In the genomic region with DNA sequence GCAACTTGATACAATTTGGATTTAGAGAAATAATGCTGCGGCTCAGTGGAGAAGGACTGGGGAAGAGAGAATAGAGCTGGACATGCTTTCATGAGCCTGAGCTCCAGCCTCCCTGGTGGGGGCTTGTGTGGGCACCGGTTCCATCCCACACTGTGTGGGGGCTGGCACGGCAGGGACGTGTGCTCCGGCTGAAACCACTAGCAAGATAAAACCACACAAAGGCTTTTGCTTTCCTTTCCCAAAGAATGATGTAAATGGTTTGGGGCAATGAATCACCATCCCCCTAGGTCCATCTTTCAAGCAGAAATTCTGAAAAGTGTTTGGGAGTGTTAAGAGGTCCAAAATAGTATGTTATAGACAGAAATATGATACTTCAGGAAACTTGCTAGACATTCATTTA, we compare ENCODE assay signal across 16 cellular contexts.
DNase-seq lines count a peak whose midpoint lies in the region; ATAC-seq and TF ChIP-seq lines count a peak whose summit lies in the region.
"Had no signal": no experiment of that assay in that cellular context is flagged by ENCODE, and none has a peak within 500 bp of the region (broad histone marks: within the 10 kb centered on the region; RNA-seq: fewer than 3 reads in every experiment).

No MANE protein-coding gene starts in this region.

- no peak overlapping the region for H3K23ac ChIP-seq in H9 (ENCODE audit: insufficient read length, low read depth, low read length)

- H4K8ac ChIP-seq in H9 (replicated peaks; ENCODE audit: insufficient read length, low read depth, low read length), result no peak overlapping the region

- TF ChIP-seq CTCF in H9 (conservative IDR thresholded peaks at IDR 0.05), result no peak

- no peak overlapping the region for H4K91ac ChIP-seq in H9 (ENCODE audit: insufficient read length, low read depth, low read length)

- H3K9ac ChIP-seq in H9 (ENCODE audit: extremely low read depth, insufficient read length, low read length), result no peak overlapping the region

- H3K4me1 Mint-ChIP-seq in H9, result peaks cover 2 to 9% of the 10 kb centered on the region in 2 experiments; a peak in 2 of 4 replicates

- H3K79me1 ChIP-seq in H9 (ENCODE audit: insufficient read depth, low read depth, low read length, poor library complexity, severe bottlenecking), result no peaks in the 10 kb centered on the region

- DNase-seq in H9, result no peak
- DNase-seq in astrocyte of the hippocampus (ENCODE audit: low read depth, low spot score), result peak; percentile 77
- DNase-seq in foreskin melanocyte, result peak; percentile 30
- DNase-seq in stromal cell of bone marrow (ENCODE audit: low read depth), result peak; percentile 66
- no peak for DNase-seq in NCI-H82 (lab: John Stamatoyannopoulos, UW)
- no peak for DNase-seq in activated T-cell treated with anti-CD3 and anti-CD28 coated beads, Interleukin-2, amount 50 U/mL, for 48 hours
- DNase-seq: endodermal cell, heart left ventricle, left cardiac atrium, SHP77 treated with DMSO at 0.1 percent for 48 hours, trophoblast cell had no signal

- WGBS in H9 (ENCODE audit: extremely low coverage, insufficient read length, low lambda C conversion rate), result no CpG with 5 or more reads among the region's 5 CpGs

- H3K18ac ChIP-seq in H9 (ENCODE audit: insufficient read length, low read depth, low read length), result no peak overlapping the region

- H4K5ac ChIP-seq in H9 (ENCODE audit: insufficient read length, low read depth, low read length), result no peak overlapping the region

- H3K56ac ChIP-seq in H9 (ENCODE audit: insufficient read length, low read depth, low read length), result no peak overlapping the region

- H2BK20ac ChIP-seq in H9 (ENCODE audit: low read depth, low read length, poor library complexity, severe bottlenecking), result no peak overlapping the region

- peaks cover 0 to under 1% of the 10 kb centered on the region in 2 experiments; a peak in 2 of 5 replicates for H3K9me3 Mint-ChIP-seq in H9

- H2BK120ac ChIP-seq in H9 (ENCODE audit: low read depth, low read length, poor library complexity, severe bottlenecking), result no peak overlapping the region

- no peaks in the 10 kb centered on the region for H4K20me1 ChIP-seq in H9 (ENCODE audit: control insufficient read depth, insufficient read depth, insufficient read length)

- no peak overlapping the region for H3K4ac ChIP-seq in H9 (ENCODE audit: low read depth, low read length)

- no peak overlapping the region for H2AFZ ChIP-seq in H9 (ENCODE audit: low read length)

- H3K27ac ChIP-seq in H9 (ENCODE audit: insufficient read length, low read depth, low read length), result no peak overlapping the region
- H3K27ac ChIP-seq: heart left ventricle had no signal

- no peak overlapping the region for H2BK12ac ChIP-seq in H9 (ENCODE audit: insufficient read length, low read depth, low read length)

- H2BK5ac ChIP-seq in H9 (ENCODE audit: insufficient read length, low read length), result no peak overlapping the region

- H3K27me3 Mint-ChIP-seq in H9 (ENCODE audit: low read depth), result no peaks in the 10 kb centered on the region; the same call in 1 of the 2 replicates

- H3K27ac Mint-ChIP-seq in H9, result no peak overlapping the region; a peak in 1 of 7 replicates
- H3K27ac Mint-ChIP-seq: activated T-helper 2 cell treated with anti-CD3 and anti-CD28 coated beads, Interferon-gamma antibody, Interleukin-2, Interleukin-4, amounts not matched to agents 10 μg/mL and 5 μg/mL and 100 μg/mL, durations not matched to agents 14 hours and 24 hours and 36 hours; endodermal cell had no signal

- H3K36me3 Mint-ChIP-seq in H9 (ENCODE audit: insufficient read depth in 1 of 3, low read depth in 3 of 3), result peaks cover 0 to 2% (median 0%) of the 10 kb centered on the region in 3 experiments; a peak in 5 of 7 replicates

- no peaks in the 10 kb centered on the region for H3K79me2 ChIP-seq in H9 (ENCODE audit: insufficient read depth, low read length)

- no peak overlapping the region for H3T11ph ChIP-seq in H9 (ENCODE audit: low read length)

- H2BK15ac ChIP-seq in H9 (ENCODE audit: low read depth, low read length), result no peak overlapping the region

- no peaks in the 10 kb centered on the region for H3K23me2 ChIP-seq in H9 (ENCODE audit: insufficient read length, low read depth, low read length, poor library complexity, severe bottlenecking)

- H3K14ac ChIP-seq in H9 (ENCODE audit: insufficient read depth, low read length), result 0 out of 2 replicates have a peak overlapping the region, but pooled peaks have one; percentile 13

- no peaks in the 10 kb centered on the region for H3K4me1 ChIP-seq in H9 (ENCODE audit: insufficient read depth, low read length)
- H3K4me1 ChIP-seq: breast epithelium, heart left ventricle had no signal

- H3K27me3 ChIP-seq in H9 (ENCODE audit: insufficient read depth, low read length), result no peaks in the 10 kb centered on the region
- H3K27me3 ChIP-seq: breast epithelium, heart left ventricle had no signal

- H3K4me3 Mint-ChIP-seq in H9, result no peak overlapping the region
- H3K4me3 Mint-ChIP-seq: endodermal cell had no signal

- no peaks in the 10 kb centered on the region for H3K9me3 ChIP-seq in H9 (ENCODE audit: control insufficient read depth, low read depth, low read length)
- H3K9me3 ChIP-seq: breast epithelium had no signal

- no peak overlapping the region for H3K4me2 ChIP-seq in H9 (ENCODE audit: insufficient read depth, insufficient read length, low read length)

- ATAC-seq in GM21360 (IDR thresholded peaks at IDR 0.05; ENCODE audit: unreplicated experiment) (no peak), HG02571 (IDR thresholded peaks at IDR 0.05; ENCODE audit: unreplicated experiment) (no peak)
- ATAC-seq: heart left ventricle, HepG2 had no signal

- no peak overlapping the region for H2AK5ac ChIP-seq in H9 (ENCODE audit: insufficient read length, low read length)

Comparison
In these comparisons a context has a peak if more than half of its experiments do, and no peak if none do; other contexts are left out.
1. DNase-seq: peak in astrocyte of the hippocampus (single experiment), foreskin melanocyte (single experiment) and stromal cell of bone marrow (single experiment); none in H9 (single experiment), NCI-H82 (single experiment) and activated T-cell treated with anti-CD3 and anti-CD28 coated beads, Interleukin-2, amount 50 U/mL, for 48 hours (0 of 2).